1 cellular context compared by ENCODE assay signal in the genomic region with DNA sequence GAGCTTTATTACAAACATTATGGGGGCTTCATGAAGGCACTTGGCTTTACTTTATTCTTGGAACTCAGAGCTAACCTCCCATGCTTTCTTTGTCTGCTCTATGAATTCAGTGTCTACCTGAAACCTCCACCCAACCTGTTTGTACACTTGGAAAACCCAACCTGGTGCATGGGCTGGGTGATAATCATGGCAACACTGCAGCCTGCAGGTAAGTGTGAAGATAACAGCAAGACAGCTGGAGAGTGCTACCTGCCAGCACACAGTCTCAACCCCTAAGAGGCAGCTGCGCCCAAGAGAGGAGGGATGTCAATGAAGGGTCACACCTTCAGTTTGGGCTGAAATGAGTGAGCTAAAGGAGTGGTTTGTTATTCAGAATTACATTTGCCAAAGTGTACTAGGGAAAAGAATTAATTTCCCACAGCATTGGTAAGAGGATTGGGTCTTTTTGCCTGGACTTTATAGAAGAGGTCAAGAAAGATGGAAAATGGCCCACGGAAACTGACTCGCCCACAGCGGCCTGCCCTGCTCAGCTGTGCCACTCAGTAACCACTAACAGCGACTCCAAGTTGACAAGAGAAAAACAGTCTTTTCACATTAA.
A peak's percentile ranks its signal among the peaks of the same experiment; 100 is the strongest.
TF ChIP-seq lines count a peak whose summit lies in the region.

No MANE protein-coding gene starts in this region.

TF ChIP-seq in HepG2, 621 proteins besides CTCF, POLR2A, EP300 and RAD21 (continued from another document):
- no peak for TF ChIP-seq ZSCAN5A (CRISPR knock-in tag; IDR thresholded peaks at IDR 0.05; ENCODE audit: borderline replicate concordance)
- TF ChIP-seq, protein P1, sequence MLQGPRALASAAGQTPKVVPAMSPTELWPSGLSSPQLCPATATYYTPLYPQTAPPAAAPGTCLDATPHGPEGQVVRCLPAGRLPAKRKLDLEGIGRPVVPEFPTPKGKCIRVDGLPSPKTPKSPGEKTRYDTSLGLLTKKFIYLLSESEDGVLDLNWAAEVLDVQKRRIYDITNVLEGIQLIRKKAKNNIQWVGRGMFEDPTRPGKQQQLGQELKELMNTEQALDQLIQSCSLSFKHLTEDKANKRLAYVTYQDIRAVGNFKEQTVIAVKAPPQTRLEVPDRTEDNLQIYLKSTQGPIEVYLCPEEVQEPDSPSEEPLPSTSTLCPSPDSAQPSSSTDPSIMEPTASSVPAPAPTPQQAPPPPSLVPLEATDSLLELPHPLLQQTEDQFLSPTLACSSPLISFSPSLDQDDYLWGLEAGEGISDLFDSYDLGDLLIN (CRISPR knock-in tag; IDR thresholded peaks at IDR 0.05; ENCODE audit: borderline replicate concordance): no peak
- TF ChIP-seq SAP130 (CRISPR knock-in tag; IDR thresholded peaks at IDR 0.05; ENCODE audit: low read depth): peak; percentile 48; the same call in 1 of the 2 replicates
- no peak for TF ChIP-seq ZNF235 (CRISPR knock-in tag; IDR thresholded peaks at IDR 0.05; ENCODE audit: borderline replicate concordance)
- peak; percentile 31; the same call in 1 of the 2 replicates for TF ChIP-seq BCL6 (CRISPR knock-in tag; IDR thresholded peaks at IDR 0.05)
- TF ChIP-seq ARID5B (CRISPR knock-in tag; IDR thresholded peaks at IDR 0.05): 0 out of 2 replicates have a peak, but pooled peaks have one; percentile 34
- TF ChIP-seq ZNF501 (CRISPR knock-in tag; IDR thresholded peaks at IDR 0.05): no peak
- peak; percentile 73; the same call in 1 of the 2 replicates for TF ChIP-seq FOXO1 (CRISPR knock-in tag; IDR thresholded peaks at IDR 0.05)
- TF ChIP-seq, protein P2, sequence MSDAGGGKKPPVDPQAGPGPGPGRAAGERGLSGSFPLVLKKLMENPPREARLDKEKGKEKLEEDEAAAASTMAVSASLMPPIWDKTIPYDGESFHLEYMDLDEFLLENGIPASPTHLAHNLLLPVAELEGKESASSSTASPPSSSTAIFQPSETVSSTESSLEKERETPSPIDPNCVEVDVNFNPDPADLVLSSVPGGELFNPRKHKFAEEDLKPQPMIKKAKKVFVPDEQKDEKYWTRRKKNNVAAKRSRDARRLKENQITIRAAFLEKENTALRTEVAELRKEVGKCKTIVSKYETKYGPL (CRISPR knock-in tag; IDR thresholded peaks at IDR 0.05): no peak
- no peak for TF ChIP-seq RAD51 (IDR thresholded peaks at IDR 0.05; ENCODE audit: borderline replicate concordance)
- TF ChIP-seq NONO (IDR thresholded peaks at IDR 0.05): no peak
- TF ChIP-seq NONO (CRISPR knock-in tag; conservative IDR thresholded peaks at IDR 0.05): 0 out of 2 replicates have a peak, but pooled peaks have one; percentile 32
- 0 out of 2 replicates have a peak, but pooled peaks have one; percentile 18 for TF ChIP-seq ISL2 (CRISPR knock-in tag; IDR thresholded peaks at IDR 0.05)
- peak; percentile 36; the same call in 1 of the 2 replicates for TF ChIP-seq PITX1 (CRISPR knock-in tag; IDR thresholded peaks at IDR 0.05)
- no peak for TF ChIP-seq ZSCAN25 (CRISPR knock-in tag; IDR thresholded peaks at IDR 0.05)
- TF ChIP-seq ARNT (IDR thresholded peaks at IDR 0.05): no peak
